15 cellular contexts compared by ENCODE assay signal in the genomic region with DNA sequence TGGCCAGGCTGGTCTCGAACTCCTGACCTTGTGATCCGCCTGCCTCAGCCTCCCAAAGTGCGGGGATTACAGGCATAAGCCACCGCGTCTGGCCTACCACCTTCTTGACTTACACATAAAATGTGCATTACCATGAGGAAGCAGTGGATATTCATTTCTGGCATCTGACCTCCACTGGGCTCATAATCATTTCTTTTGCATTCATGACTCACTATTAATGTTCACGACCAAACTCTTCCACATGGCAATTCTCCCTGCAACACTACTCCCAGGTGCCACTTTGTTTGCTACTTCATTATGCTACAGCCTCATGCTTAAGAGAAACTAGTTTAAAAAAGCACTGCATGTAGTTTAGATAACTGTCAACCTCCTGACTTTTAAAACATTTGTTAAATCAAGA. TPM values are rescaled to one million over a fixed set of nuclear protein-coding genes. Genes with fewer than 3 reads are reported as not detected.
DNase-seq lines count a peak whose midpoint lies in the region; ATAC-seq and TF ChIP-seq lines count a peak whose summit lies in the region.
"Had no signal": no experiment of that assay in that cellular context is flagged by ENCODE, and none has a peak within 500 bp of the region (broad histone marks: within the 10 kb centered on the region; RNA-seq: fewer than 3 reads in every experiment).

No MANE protein-coding gene starts in this region.

- no peak overlapping the region for H3K4ac ChIP-seq in IMR-90 (ENCODE audit: low read depth, low read length)

- POLR2A ChIA-PET in IMR-90 (lab: Charles Lee; ENCODE audit: unreplicated experiment): no interaction called here

- no peak overlapping the region for H2AK5ac ChIP-seq in IMR-90 (ENCODE audit: low read depth, low read length)

- TF ChIP-seq POLR2A in IMR-90 (IDR thresholded peaks at IDR 0.05; ENCODE audit: low read depth, low read length): no peak

- no peak overlapping the region for H2BK5ac ChIP-seq in IMR-90 (ENCODE audit: low read depth, low read length, poor library complexity, severe bottlenecking)

- H3K14ac ChIP-seq in IMR-90 (replicated peaks; ENCODE audit: low read depth, low read length): no peak overlapping the region

- H3K27me3 Mint-ChIP-seq in T-helper 17 cell: no peaks in the 10 kb centered on the region
- no peaks in the 10 kb centered on the region for H3K27me3 Mint-ChIP-seq in stimulated activated memory B cell treated with anti-CD40 and anti-IgM and Interleukin-4, amounts not matched to agents 10 μg/mL and 1 μg/mL and 100 μg/mL, for 72 hours
- H3K27me3 Mint-ChIP-seq: CD8-positive, alpha-beta memory T cell had no signal

- ATAC-seq in IMR-90 (ENCODE audit: low read depth): peak; percentile 15; the same call in 1 of the 2 replicates
- no peak for ATAC-seq in T-helper 17 cell
- ATAC-seq in foreskin keratinocyte: peak; percentile 56
- no peak for ATAC-seq in stimulated activated memory B cell treated with anti-CD40 and anti-IgM and Interleukin-4, amounts not matched to agents 10 μg/mL and 1 μg/mL and 100 μg/mL, for 72 hours
- ATAC-seq in upper lobe of right lung: no peak
- ATAC-seq: A549, HCT116 had no signal

- H3K9ac ChIP-seq in IMR-90 (ENCODE audit: low read depth, low read length): no peak overlapping the region

- in situ Hi-C loops in IMR-90 (cut with MboI; ENCODE audit: low sequenced_read_pairs): no loop called here

- H3K9me1 ChIP-seq in IMR-90 (ENCODE audit: insufficient read depth, low read length): no peaks in the 10 kb centered on the region

- H3K4me1 Mint-ChIP-seq in T-helper 17 cell: peaks cover 2% of the 10 kb centered on the region
- peaks cover 21% of the 10 kb centered on the region for H3K4me1 Mint-ChIP-seq in stimulated activated memory B cell treated with anti-CD40 and anti-IgM and Interleukin-4, amounts not matched to agents 10 μg/mL and 1 μg/mL and 100 μg/mL, for 72 hours
- H3K4me1 Mint-ChIP-seq: CD14-positive monocyte; CD8-positive, alpha-beta memory T cell had no signal

- no peak overlapping the region for H2BK120ac ChIP-seq in IMR-90 (ENCODE audit: low read depth, low read length)

- 80% methylated on average over 5 of the region's 6 CpGs; no CpG with 5 or more reads in 1 of the 2 experiments for WGBS in IMR-90 (ENCODE audit: extremely low coverage in 2 of 2, insufficient read length in 1 of 2), 2 experiments

- H4K20me1 ChIP-seq in IMR-90 (ENCODE audit: insufficient read depth, low read length): no peaks in the 10 kb centered on the region

- no TSS peak for BruUV-seq in IMR-90 (replicated peaks; lab: Mats Ljungman, UMichigan)

- H4K91ac ChIP-seq in IMR-90 (ENCODE audit: insufficient read depth, low read depth, low read length): no peak overlapping the region

- peaks cover 6% of the 10 kb centered on the region for H3K36me3 Mint-ChIP-seq in T-helper 17 cell (ENCODE audit: low read depth)
- peaks cover 76% of the 10 kb centered on the region for H3K36me3 Mint-ChIP-seq in stimulated activated memory B cell treated with anti-CD40 and anti-IgM and Interleukin-4, amounts not matched to agents 10 μg/mL and 1 μg/mL and 100 μg/mL, for 72 hours

- H3K36me3 ChIP-seq in IMR-90 (ENCODE audit: control insufficient read depth, insufficient read depth, low read length) (no peaks in the 10 kb centered on the region; the same call in 1 of the 2 replicates), upper lobe of right lung (peaks cover 93% of the 10 kb centered on the region)

- H3K27ac Mint-ChIP-seq in T-helper 17 cell: peak overlapping the region; percentile 65
- peak overlapping the region; percentile 57 for H3K27ac Mint-ChIP-seq in stimulated activated memory B cell treated with anti-CD40 and anti-IgM and Interleukin-4, amounts not matched to agents 10 μg/mL and 1 μg/mL and 100 μg/mL, for 72 hours

- CTCF ChIA-PET in IMR-90 (lab: Yijun Ruan, JAX): no interaction called here

- H3K9me3 ChIP-seq in IMR-90 (ENCODE audit: control insufficient read depth, insufficient read depth, low read length) (no peaks in the 10 kb centered on the region), T-helper 17 cell (ENCODE audit: control insufficient read depth, low read length, poor library complexity, severe bottlenecking) (no peaks in the 10 kb centered on the region), upper lobe of right lung (no peaks in the 10 kb centered on the region)
- H3K9me3 ChIP-seq: A549, Caco-2 had no signal

- TF ChIP-seq RAD21 in IMR-90 (IDR thresholded peaks at IDR 0.05; ENCODE audit: low read length): no peak

- no peak overlapping the region for H3K4me2 ChIP-seq in IMR-90 (ENCODE audit: low read depth, low read length)
- H3K4me2 ChIP-seq: A549 had no signal

- H4K5ac ChIP-seq in IMR-90 (ENCODE audit: low read depth, low read length): no peak overlapping the region

- no peak overlapping the region for H3K4me3 ChIP-seq in IMR-90 (ENCODE audit: insufficient read depth, low read depth, low read length)
- no peak overlapping the region for H3K4me3 ChIP-seq in upper lobe of right lung
- H3K4me3 ChIP-seq: A549 had no signal

- H2BK15ac ChIP-seq in IMR-90 (ENCODE audit: low read depth, low read length): no peak overlapping the region

- no peak overlapping the region for H3K27ac ChIP-seq in IMR-90 (ENCODE audit: insufficient read depth, low read length)
- no peak overlapping the region for H3K27ac ChIP-seq in foreskin keratinocyte
- H3K27ac ChIP-seq in upper lobe of right lung: no peak overlapping the region
- H3K27ac ChIP-seq: A549 had no signal

- no peaks in the 10 kb centered on the region for H3K9me3 Mint-ChIP-seq in stimulated activated memory B cell treated with anti-CD40 and anti-IgM and Interleukin-4, amounts not matched to agents 10 μg/mL and 1 μg/mL and 100 μg/mL, for 72 hours
- H3K9me3 Mint-ChIP-seq: CD8-positive, alpha-beta memory T cell had no signal

- dilution Hi-C loops in IMR-90 (cut with HindIII; ENCODE audit: low sequenced_read_pairs, unreplicated experiment): no loop called here

- H2BK20ac ChIP-seq in IMR-90 (ENCODE audit: low read depth, low read length): no peak overlapping the region

- H3K79me1 ChIP-seq in IMR-90 (ENCODE audit: low read depth in 1 of 2, low read length in 2 of 2): no peaks in the 10 kb centered on the region

- no peak overlapping the region; the same call in 1 of the 2 replicates for H3K18ac ChIP-seq in IMR-90 (ENCODE audit: low read depth, low read length)

- DNase-seq in IMR-90 (peak; percentile 40), T-helper 17 cell (no peak), foreskin keratinocyte (peak in 1 of 2 donors; percentile 44), DMS79 treated with DMSO at 0.1 percent for 48 hours (lab: John Stamatoyannopoulos, UW) (no peak), upper lobe of right lung (no peak), AML-193 (lab: John Stamatoyannopoulos, UW) (no peak)
- DNase-seq: Caco-2; CD8-positive, alpha-beta memory T cell; GF-D8 had no signal

- H2AK9ac ChIP-seq in IMR-90 (replicated peaks; ENCODE audit: low read depth, low read length, poor library complexity): no peak overlapping the region

- H3K27me3 ChIP-seq in IMR-90 (ENCODE audit: control insufficient read depth, insufficient read depth, low read length) (no peaks in the 10 kb centered on the region), foreskin keratinocyte (no peaks in the 10 kb centered on the region), upper lobe of right lung (no peaks in the 10 kb centered on the region)

- H2AFZ ChIP-seq in IMR-90 (replicated peaks; ENCODE audit: low read length, poor library complexity): no peak overlapping the region

- H4K8ac ChIP-seq in IMR-90 (ENCODE audit: low read depth in 2 of 2, low read length in 2 of 2): no peak overlapping the region

- intact Hi-C loops in IMR-90 (cut with micrococcal nuclease): no loop called here
- intact Hi-C loops in upper lobe of right lung (cut with DNase I): no loop called here

- H3K4me1 ChIP-seq in IMR-90 (ENCODE audit: control insufficient read depth, insufficient read depth, low read length): peaks cover 10% of the 10 kb centered on the region
- peaks cover 26% of the 10 kb centered on the region for H3K4me1 ChIP-seq in foreskin keratinocyte
- no peaks in the 10 kb centered on the region for H3K4me1 ChIP-seq in upper lobe of right lung
- H3K4me1 ChIP-seq: A549, Caco-2 had no signal

- H3K56ac ChIP-seq in IMR-90 (ENCODE audit: extremely low read depth, insufficient read depth, low read length): no peak overlapping the region

- TF ChIP-seq CTCF in IMR-90 (conservative IDR thresholded peaks at IDR 0.05; ENCODE audit: low read depth, low read length): no peak
- TF ChIP-seq CTCF in foreskin keratinocyte (conservative IDR thresholded peaks at IDR 0.05): no peak
- TF ChIP-seq CTCF in upper lobe of right lung (IDR thresholded peaks at IDR 0.05): no peak

- no peak overlapping the region for H3K23ac ChIP-seq in IMR-90 (ENCODE audit: low read depth, low read length)

- H3K4me3 Mint-ChIP-seq in T-helper 17 cell: no peak overlapping the region
- no peak overlapping the region for H3K4me3 Mint-ChIP-seq in stimulated activated memory B cell treated with anti-CD40 and anti-IgM and Interleukin-4, amounts not matched to agents 10 μg/mL and 1 μg/mL and 100 μg/mL, for 72 hours
- H3K4me3 Mint-ChIP-seq: CD14-positive monocyte; CD8-positive, alpha-beta memory T cell had no signal

TF ChIP-seq in IMR-90, 13 proteins besides CTCF, POLR2A, EP300 and RAD21 (continues in another document):
- TF ChIP-seq, protein P1, sequence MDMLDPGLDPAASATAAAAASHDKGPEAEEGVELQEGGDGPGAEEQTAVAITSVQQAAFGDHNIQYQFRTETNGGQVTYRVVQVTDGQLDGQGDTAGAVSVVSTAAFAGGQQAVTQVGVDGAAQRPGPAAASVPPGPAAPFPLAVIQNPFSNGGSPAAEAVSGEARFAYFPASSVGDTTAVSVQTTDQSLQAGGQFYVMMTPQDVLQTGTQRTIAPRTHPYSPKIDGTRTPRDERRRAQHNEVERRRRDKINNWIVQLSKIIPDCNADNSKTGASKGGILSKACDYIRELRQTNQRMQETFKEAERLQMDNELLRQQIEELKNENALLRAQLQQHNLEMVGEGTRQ (IDR thresholded peaks at IDR 0.05; ENCODE audit: low read depth, low read length): no peak
- TF ChIP-seq NFE2L2 (IDR thresholded peaks at IDR 0.05; ENCODE audit: low read depth, low read length) (no peak), CEBPB (IDR thresholded peaks at IDR 0.05; ENCODE audit: low read depth, low read length) (no peak), FOS (IDR thresholded peaks at IDR 0.05; ENCODE audit: low read depth, low read length) (no peak), BHLHE40 (IDR thresholded peaks at IDR 0.05; ENCODE audit: low read depth, low read length) (no peak)

RNA-seq across cellular contexts. Expression of a gene that starts 22.7 kb away (rescaled TPM):
- 0.28 and 0.36 TPM in 2 replicates for total RNA-seq in IMR-90 (2012; rRNA removed)
- polyA plus RNA-seq in IMR-90 (2012; rRNA removed): 0.09 TPM in 2 replicates
- 0.04 TPM in 1 of 2 replicates, not detected in the other for polyA plus RNA-seq in IMR-90 (2012; cell fraction: cytosol; rRNA removed)
- polyA plus RNA-seq in IMR-90 (2012; cell fraction: nucleus; rRNA removed; ENCODE audit: low replicate concordance): 0.05 and 0.10 TPM in 2 replicates
- total RNA-seq in T-helper 17 cell: 10 to 100 TPM; 48.3 to 58.7 TPM
- 0.56 and 0.65 TPM in 2 replicates for total RNA-seq in foreskin keratinocyte
- polyA plus RNA-seq in foreskin keratinocyte: 0.10 and 0.26 TPM in 2 replicates
- 45.1 TPM for total RNA-seq in upper lobe of right lung
- polyA plus RNA-seq: AG04450, BJ had no signal

Comparison
In these comparisons a context has a peak if more than half of its experiments do, and no peak if none do; other contexts are left out.
1. ATAC-seq: peak in IMR-90 (single experiment) and foreskin keratinocyte (single experiment); none in T-helper 17 cell (single experiment), stimulated activated memory B cell treated with anti-CD40 and anti-IgM and Interleukin-4, amounts not matched to agents 10 μg/mL and 1 μg/mL and 100 μg/mL, for 72 hours (single experiment) and upper lobe of right lung (single experiment).
2. RNA of a gene that starts 22.7 kb away (total RNA-seq): 48.3 to 58.7 TPM in T-helper 17 cell and 45.1 TPM in upper lobe of right lung (single experiment); 0.56 to 0.65 TPM in foreskin keratinocyte and 0.28 to 0.36 TPM in IMR-90; every median in the first group is over 10 times any median in the second.